In genomic region chr2:182072861-182073260, GRCh38 we compare ENCODE assay signal across 13 cellular contexts.
"Had no signal": no experiment of that assay in that cellular context is flagged by ENCODE, and none has a peak within 500 bp of the region (broad histone marks: within the 10 kb centered on the region; RNA-seq: fewer than 3 reads in every experiment).

No MANE protein-coding gene starts in this region.

- H3K9me3 ChIP-seq: esophagus squamous epithelium had no signal

- H3K36me3 ChIP-seq: esophagus squamous epithelium had no signal

- H3K27ac ChIP-seq: esophagus squamous epithelium, foreskin keratinocyte had no signal

- H3K4me3 ChIP-seq: esophagus squamous epithelium had no signal

- H3K27me3 ChIP-seq: foreskin keratinocyte had no signal

- DNase-seq: cerebellar nuclear complex; effector memory CD8-positive, alpha-beta T cell; esophagus squamous epithelium; foreskin keratinocyte; hippocampal formation; left colon; natural killer cell; posterior cingulate gyrus; stimulated activated CD4-positive, alpha-beta T cell treated with anti-CD3 and anti-CD28 coated beads, Interleukin-2, amount 100 ng/mL, for 24 hours; stimulated activated naive CD4-positive, alpha-beta T cell treated with Interleukin-2 at 50 U/mL for 16 hours; trophoblast cell had no signal

- ATAC-seq: effector memory CD8-positive, alpha-beta T cell; foreskin keratinocyte; left colon; natural killer cell; sciatic nerve had no signal

- FAIRE-seq: colon had no signal
